ENCODE assay signal across 23 cellular contexts in the genomic region with DNA sequence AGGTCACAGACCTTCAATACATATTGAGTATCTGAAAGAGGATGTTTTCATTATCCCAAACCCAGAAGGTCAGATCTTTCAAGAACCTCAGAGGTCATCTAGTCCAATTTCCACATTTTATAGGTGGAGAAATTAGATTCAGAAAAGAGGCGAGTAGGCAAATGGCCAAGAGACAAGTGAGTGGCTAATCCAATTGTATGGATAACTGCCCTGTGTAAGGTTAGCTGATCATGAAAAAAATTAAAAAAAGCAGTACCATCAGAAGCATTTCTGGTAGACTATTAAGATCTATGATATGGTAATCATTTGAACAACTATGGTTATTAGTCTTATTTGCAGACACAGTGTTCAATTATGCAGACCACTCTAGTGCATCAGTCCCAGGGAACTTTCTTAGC.
"Had no signal": no experiment of that assay in that cellular context is flagged by ENCODE, and none has a peak within 500 bp of the region (broad histone marks: within the 10 kb centered on the region; RNA-seq: fewer than 3 reads in every experiment).

No MANE protein-coding gene starts in this region.

- DNase-seq: dermis blood vessel endothelial cell; effector memory CD4-positive, alpha-beta T cell; foreskin keratinocyte; heart left ventricle; kidney; natural killer cell; pancreas; retina; right lobe of liver; small intestine; stimulated activated CD4-positive, alpha-beta T cell treated with anti-CD3 and anti-CD28 coated beads, Interleukin-15, amount 100 ng/mL, for 24 hours; stimulated activated CD4-positive, alpha-beta T cell treated with anti-CD3 and anti-CD28 coated beads, Interleukin-2, amount 100 ng/mL, for 48 hours; stimulated activated naive B cell treated with anti-CD40 and anti-IgM and Interleukin-4, amounts not matched to agents 10 μg/mL and 1 μg/mL and 100 μg/mL, for 72 hours; transverse colon; upper lobe of right lung; uterus had no signal

- H3K79me2 ChIP-seq: hepatocyte had no signal

- H2AFZ ChIP-seq: hepatocyte had no signal

- H3K27ac Mint-ChIP-seq: memory B cell; natural killer cell; stimulated activated naive B cell treated with anti-CD40 and anti-IgM and Interleukin-4, amounts not matched to agents 10 μg/mL and 1 μg/mL and 100 μg/mL, for 72 hours; stimulated activated naive CD8-positive, alpha-beta T cell treated with anti-CD3 and anti-CD28 coated beads, Interleukin-15, Interleukin-2, amounts not matched to agents 100 ng/mL and 50 ng/mL, for 24 hours had no signal

- H3K36me3 ChIP-seq: esophagus muscularis mucosa, gastroesophageal sphincter, heart left ventricle, pancreas, right lobe of liver, transverse colon, upper lobe of right lung, uterus had no signal

- H3K4me1 ChIP-seq: esophagus muscularis mucosa, foreskin keratinocyte, gastroesophageal sphincter, pancreas, right lobe of liver, transverse colon, upper lobe of right lung, uterus had no signal

- H3K9me3 ChIP-seq: pancreas, right lobe of liver, transverse colon, upper lobe of right lung, uterus had no signal

- H3K27me3 Mint-ChIP-seq: stimulated activated naive CD8-positive, alpha-beta T cell treated with anti-CD3 and anti-CD28 coated beads, Interleukin-15, Interleukin-2, amounts not matched to agents 100 ng/mL and 50 ng/mL, for 24 hours had no signal

- H3K27me3 ChIP-seq: esophagus muscularis mucosa, gastroesophageal sphincter, heart left ventricle, pancreas, right lobe of liver, transverse colon, upper lobe of right lung, uterus had no signal

- H3K4me3 Mint-ChIP-seq: memory B cell; natural killer cell; stimulated activated naive B cell treated with anti-CD40 and anti-IgM and Interleukin-4, amounts not matched to agents 10 μg/mL and 1 μg/mL and 100 μg/mL, for 72 hours; stimulated activated naive CD8-positive, alpha-beta T cell treated with anti-CD3 and anti-CD28 coated beads, Interleukin-15, Interleukin-2, amounts not matched to agents 100 ng/mL and 50 ng/mL, for 24 hours had no signal

- H3K36me3 Mint-ChIP-seq: memory B cell; stimulated activated naive B cell treated with anti-CD40 and anti-IgM and Interleukin-4, amounts not matched to agents 10 μg/mL and 1 μg/mL and 100 μg/mL, for 72 hours had no signal

- H3K4me1 Mint-ChIP-seq: memory B cell; natural killer cell; stimulated activated naive B cell treated with anti-CD40 and anti-IgM and Interleukin-4, amounts not matched to agents 10 μg/mL and 1 μg/mL and 100 μg/mL, for 72 hours had no signal

- ATAC-seq: foreskin keratinocyte, left lobe of liver had no signal

- H3K4me3 ChIP-seq: esophagus muscularis mucosa, gastroesophageal sphincter, heart left ventricle, hepatocyte, lung, pancreas, right lobe of liver, transverse colon, upper lobe of right lung, uterus had no signal

- H3K4me2 ChIP-seq: hepatocyte had no signal

- H3K27ac ChIP-seq: esophagus muscularis mucosa, foreskin keratinocyte, gastroesophageal sphincter, heart left ventricle, hepatocyte, pancreas, right lobe of liver, transverse colon, upper lobe of right lung, uterus had no signal
